ENCODE assay signal across 8 cellular contexts in the genomic region with DNA sequence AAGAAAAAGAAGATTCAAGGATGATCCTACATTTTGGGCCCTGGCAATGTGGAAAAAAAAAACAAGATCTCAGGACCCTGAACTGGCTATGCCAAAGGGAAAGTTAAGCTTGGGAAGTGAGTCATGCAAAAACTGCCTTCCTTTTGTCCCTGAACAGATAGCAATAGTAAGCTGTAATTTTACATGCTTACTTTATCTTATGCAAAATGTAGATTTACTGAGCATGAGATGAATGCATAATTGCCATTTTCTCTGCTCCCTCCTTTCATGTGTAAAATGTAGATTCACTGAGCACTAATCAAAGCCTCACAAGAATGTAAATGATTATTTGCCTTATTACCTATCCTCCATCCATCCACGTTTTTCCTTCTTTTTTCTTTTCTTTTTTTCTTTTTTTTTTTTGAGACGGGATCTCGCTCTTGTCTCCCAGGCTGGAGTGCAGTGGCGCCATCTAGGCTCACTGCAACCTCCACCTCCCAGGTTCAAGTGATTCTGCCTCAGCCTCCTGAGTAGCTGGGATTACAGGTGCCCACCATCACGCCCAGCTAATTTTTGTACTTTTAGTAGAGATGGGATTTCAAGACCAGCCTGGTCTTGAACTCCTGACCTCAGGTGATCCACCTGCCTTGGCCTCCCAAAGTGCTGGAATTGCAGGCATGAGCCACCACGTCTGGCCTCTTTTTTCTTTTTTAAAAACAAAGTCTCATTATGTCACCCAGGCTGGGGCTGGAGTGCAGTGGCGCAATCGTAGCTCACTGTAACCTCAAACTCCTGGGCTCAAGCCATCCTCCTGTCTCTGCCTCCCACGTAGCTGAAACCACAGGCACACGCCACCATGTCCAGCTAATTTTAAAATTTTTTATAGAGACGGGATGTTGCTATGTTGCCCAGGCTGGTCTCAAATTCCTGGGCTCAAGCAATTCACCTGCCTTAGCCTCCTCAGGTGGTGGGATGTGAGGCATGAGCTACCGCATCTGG.
DNase-seq lines count a peak whose midpoint lies in the region; ATAC-seq, FAIRE-seq and TF ChIP-seq lines count a peak whose summit lies in the region.
"Not testable (repeated sequence)": the region's sequence is repeated elsewhere in the genome, so short reads cannot be mapped to it uniquely, and the experiment has no call there.

No MANE protein-coding gene starts in this region.

- not testable (repeated sequence) for H3K9ac ChIP-seq in IMR-90 (ENCODE audit: low read depth, low read length); endothelial cell of umbilical vein (replicated peaks; ENCODE audit: extremely low read depth, insufficient read depth, low read length); neural progenitor cell

- H3K56ac ChIP-seq in IMR-90 (ENCODE audit: extremely low read depth, insufficient read depth, low read length) = not testable (repeated sequence)

- not testable (repeated sequence) for H3K4me3 ChIP-seq in A549; GM12875 (ENCODE audit: low read depth, low read length); IMR-90 (ENCODE audit: insufficient read depth, low read depth, low read length); Panc1 (ENCODE audit: low read depth in 2 of 2, low read length in 2 of 2); astrocyte of the cerebellum (ENCODE audit: low read depth, low read length); endothelial cell of umbilical vein (replicated peaks in 1 of 3; ENCODE audit: insufficient read depth in 1 of 3, low read depth in 1 of 3, low read length in 3 of 3); left ventricle myocardium inferior; neural progenitor cell

- intact Hi-C loops in IMR-90 (cut with micrococcal nuclease); Panc1 (cut with micrococcal nuclease; ENCODE audit: unreplicated experiment); endothelial cell of umbilical vein (cut with micrococcal nuclease); left ventricle myocardium inferior (cut with micrococcal nuclease): not testable (repeated sequence)

- not testable (repeated sequence) for H3K4me3 Mint-ChIP-seq in neural progenitor cell

- in situ Hi-C loops in IMR-90 (cut with MboI; ENCODE audit: low sequenced_read_pairs); Panc1 (cut with HindIII; ENCODE audit: low pct_unique_long_range_greater_than_20kb, low sequenced_read_pairs); astrocyte of the cerebellum (cut with HindIII; ENCODE audit: low sequenced_read_pairs): not testable (repeated sequence)

- H2AFZ ChIP-seq in IMR-90 (replicated peaks; ENCODE audit: low read length, poor library complexity); endothelial cell of umbilical vein (ENCODE audit: low read depth, low read length); neural progenitor cell (replicated peaks): not testable (repeated sequence)

- FAIRE-seq in A549 (lab: Jason Lieb, UNC) (peak; percentile 63), endothelial cell of umbilical vein (lab: Jason Lieb, UNC) (peak; percentile 77)

- not testable (repeated sequence) for H3K27me3 ChIP-seq in IMR-90 (ENCODE audit: control insufficient read depth, insufficient read depth, low read length); Panc1 (ENCODE audit: control insufficient read depth, insufficient read depth, low read length); endothelial cell of umbilical vein (ENCODE audit: control insufficient read depth in 2 of 2, insufficient read depth in 2 of 2, low read length in 2 of 2); left ventricle myocardium inferior (ENCODE audit: low read depth); neural progenitor cell

- H3K18ac ChIP-seq in IMR-90 (ENCODE audit: low read depth, low read length) = not testable (repeated sequence)

- BruUV-seq in IMR-90 (replicated peaks; lab: Mats Ljungman, UMichigan); Panc1 (replicated peaks; lab: Mats Ljungman, UMichigan); endothelial cell of umbilical vein (replicated peaks; lab: Mats Ljungman, UMichigan): not testable (repeated sequence)

- TF ChIP-seq CTCF in A549 (IDR thresholded peaks at IDR 0.05) = peak; percentile 38
- 0 out of 2 replicates have a peak, but pooled peaks have one; percentile 1 for TF ChIP-seq CTCF in GM12875 (IDR thresholded peaks at IDR 0.05; ENCODE audit: borderline replicate concordance, insufficient read depth, low read depth, low read length)
- 0 out of 2 replicates have a peak, but pooled peaks have one; percentile 4 for TF ChIP-seq CTCF in IMR-90 (conservative IDR thresholded peaks at IDR 0.05; ENCODE audit: low read depth, low read length)
- peak; percentile 68 for TF ChIP-seq CTCF in Panc1 (IDR thresholded peaks at IDR 0.05)
- TF ChIP-seq CTCF in astrocyte of the cerebellum (IDR thresholded peaks at IDR 0.05; ENCODE audit: low read depth, low read length, missing control alignments) = peak; percentile 22
- TF ChIP-seq CTCF in endothelial cell of umbilical vein (IDR thresholded peaks at IDR 0.05; ENCODE audit: extremely low read depth in 1 of 2, insufficient read depth in 1 of 2, low read depth in 1 of 2, low read length in 2 of 2) = peak; percentile 15 to 19
- TF ChIP-seq CTCF in left ventricle myocardium inferior (IDR thresholded peaks at IDR 0.05; ENCODE audit: borderline replicate concordance) = peak; percentile 4
- TF ChIP-seq CTCF in neural progenitor cell (IDR thresholded peaks at IDR 0.05) = peak; percentile 54

- H3K27me3 Mint-ChIP-seq in neural progenitor cell (ENCODE audit: insufficient read depth, low read depth) = peaks cover 10% of the 10 kb centered on the region

- not testable (repeated sequence) for TF ChIP-seq POLR2A in A549 (IDR thresholded peaks at IDR 0.05; ENCODE audit: low read length); IMR-90 (IDR thresholded peaks at IDR 0.05; ENCODE audit: low read depth, low read length); endothelial cell of umbilical vein (IDR thresholded peaks at IDR 0.05; ENCODE audit: low read depth, low read length)

- CTCF ChIA-PET in A549 (lab: Yijun Ruan, JAX) = interaction anchor here (0.7 to 1.7 kb wide), 6 partner anchors 8 to 253 kb away, joined by 3 to 5 read pairs (median 3); no protein-coding TSS in a partner anchor
- CTCF ChIA-PET in IMR-90 (lab: Yijun Ruan, JAX) = interaction anchor here (0.6 to 1.8 kb wide), 11 partner anchors 20 to 547 kb away, joined by 3 to 8 read pairs (median 4); no protein-coding TSS in a partner anchor
- CTCF ChIA-PET in Panc1 (lab: Charles Lee) = interaction anchor here (0.7 kb wide), 1 partner anchor 16 kb away, joined by 3 read pairs; no protein-coding TSS in a partner anchor
- CTCF ChIA-PET in endothelial cell of umbilical vein (lab: Charles Lee) = interaction anchor here (0.6 to 2.7 kb wide), 26 partner anchors 10 to 492 kb away, joined by 3 to 14 read pairs (median 4); no protein-coding TSS in a partner anchor

- not testable (repeated sequence) for H4K20me1 ChIP-seq in IMR-90 (ENCODE audit: insufficient read depth, low read length); endothelial cell of umbilical vein (replicated peaks; ENCODE audit: control insufficient read depth, extremely low read depth, insufficient read depth, low read length); neural progenitor cell (ENCODE audit: low read depth)

- H3K14ac ChIP-seq in IMR-90 (replicated peaks; ENCODE audit: low read depth, low read length) = not testable (repeated sequence)

- H3F3A ChIP-seq in neural progenitor cell (ENCODE audit: low read depth) = not testable (repeated sequence)

- ATAC-seq in A549, Panc1: not testable (repeated sequence)
- ATAC-seq in IMR-90 (ENCODE audit: low read depth) = peak; percentile 44; the same call in 1 of the 2 replicates

- H3K4me2 ChIP-seq in A549; IMR-90 (ENCODE audit: low read depth, low read length); endothelial cell of umbilical vein (ENCODE audit: insufficient read depth, low read length); neural progenitor cell: not testable (repeated sequence)

- not testable (repeated sequence) for H3K79me1 ChIP-seq in IMR-90 (ENCODE audit: low read depth in 1 of 2, low read length in 2 of 2)

- H3K27ac Mint-ChIP-seq in neural progenitor cell = not testable (repeated sequence)

- H2AK9ac ChIP-seq in IMR-90 (replicated peaks; ENCODE audit: low read depth, low read length, poor library complexity) = not testable (repeated sequence)

- not testable (repeated sequence) for H3K9me3 ChIP-seq in A549; IMR-90 (ENCODE audit: control insufficient read depth, insufficient read depth, low read length); Panc1 (ENCODE audit: control insufficient read depth, insufficient read depth, low read depth, low read length); endothelial cell of umbilical vein (replicated peaks; ENCODE audit: control insufficient read depth, insufficient read depth, low read length); left ventricle myocardium inferior (replicated peaks); neural progenitor cell (ENCODE audit: low read depth)

- not testable (repeated sequence) for H3K4ac ChIP-seq in IMR-90 (ENCODE audit: low read depth, low read length)

- not testable (repeated sequence) for H3K9me1 ChIP-seq in IMR-90 (ENCODE audit: insufficient read depth, low read length); endothelial cell of umbilical vein (replicated peaks; ENCODE audit: control insufficient read depth, extremely low read depth, insufficient read depth, low read length)

- not testable (repeated sequence) for H2AK5ac ChIP-seq in IMR-90 (ENCODE audit: low read depth, low read length)

- H2BK5ac ChIP-seq in IMR-90 (ENCODE audit: low read depth, low read length, poor library complexity, severe bottlenecking) = not testable (repeated sequence)

- not testable (repeated sequence) for H2BK120ac ChIP-seq in IMR-90 (ENCODE audit: low read depth, low read length)

- not testable (repeated sequence) for H3K9me3 Mint-ChIP-seq in neural progenitor cell

- dilution Hi-C loops in IMR-90 (cut with HindIII; ENCODE audit: low sequenced_read_pairs, unreplicated experiment); endothelial cell of umbilical vein (cut with MboI; ENCODE audit: extremely low pct_ligation_motif_present, low sequenced_read_pairs): not testable (repeated sequence)

- H4K91ac ChIP-seq in IMR-90 (ENCODE audit: insufficient read depth, low read depth, low read length) = not testable (repeated sequence)

- not testable (repeated sequence) for H3K23ac ChIP-seq in IMR-90 (ENCODE audit: low read depth, low read length)

- TF ChIP-seq EP300 in A549 (IDR thresholded peaks at IDR 0.05) = not testable (repeated sequence)

- not testable (repeated sequence) for H2BK20ac ChIP-seq in IMR-90 (ENCODE audit: low read depth, low read length)

- not testable (repeated sequence) for H4K8ac ChIP-seq in IMR-90 (ENCODE audit: low read depth in 2 of 2, low read length in 2 of 2)

- not testable (repeated sequence) for DNase-seq in A549 (ENCODE audit: low read depth in 1 of 2, low spot score in 1 of 2); Panc1 (ENCODE audit: low read depth, low spot score); left ventricle myocardium inferior; neural progenitor cell (ENCODE audit: low spot score)
- DNase-seq in IMR-90 (peak; percentile 42), astrocyte of the cerebellum (ENCODE audit: low read depth) (peak; percentile 54), endothelial cell of umbilical vein (ENCODE audit: low read depth, low spot score) (peak; percentile 63)

- H3K4me1 Mint-ChIP-seq in neural progenitor cell = peaks cover 21% of the 10 kb centered on the region

- not testable (repeated sequence) for H3K36me3 Mint-ChIP-seq in neural progenitor cell

- POLR2A ChIA-PET in A549 (lab: Yijun Ruan, JAX); IMR-90 (lab: Charles Lee; ENCODE audit: unreplicated experiment): not testable (repeated sequence)
- POLR2A ChIA-PET in Panc1 (lab: Charles Lee) = interaction anchor here (0.7 kb wide), 1 partner anchor 344 kb away, joined by 4 read pairs; no protein-coding TSS in a partner anchor
- POLR2A ChIA-PET in endothelial cell of umbilical vein (lab: Charles Lee) = interaction anchor here (0.7 kb wide), 1 partner anchor 95 kb away, joined by 5 read pairs; no protein-coding TSS in a partner anchor

- not testable (repeated sequence) for H3K27ac ChIP-seq in A549; IMR-90 (ENCODE audit: insufficient read depth, low read length); Panc1 (ENCODE audit: low read length); endothelial cell of umbilical vein (ENCODE audit: insufficient read depth, low read depth, low read length); left ventricle myocardium inferior (replicated peaks); neural progenitor cell

- TF ChIP-seq RAD21 in A549 (conservative IDR thresholded peaks at IDR 0.05 in 1 of 2, IDR thresholded peaks at IDR 0.05 in 1 of 2) = peak in 1 of 2 experiments; percentile 43; a peak in 2 of 5 replicates
- TF ChIP-seq RAD21 in IMR-90 (IDR thresholded peaks at IDR 0.05; ENCODE audit: low read length) = not testable (repeated sequence)

- not testable (repeated sequence) for H3K4me1 ChIP-seq in A549; IMR-90 (ENCODE audit: control insufficient read depth, insufficient read depth, low read length); Panc1 (ENCODE audit: control insufficient read depth, insufficient read depth, low read length); endothelial cell of umbilical vein (ENCODE audit: control insufficient read depth, extremely low read depth, insufficient read depth, low read length); neural progenitor cell
- H3K4me1 ChIP-seq in left ventricle myocardium inferior = peaks cover 13% of the 10 kb centered on the region

- WGBS in A549 (ENCODE audit: missing lambda C conversion rate) = 73% methylated on average over 12 of the region's 12 CpGs
- WGBS in IMR-90 (ENCODE audit: extremely low coverage in 2 of 2, insufficient read length in 1 of 2), 2 experiments = 80% methylated on average over 1 of the region's 12 CpGs; no CpG with 5 or more reads in 1 of the 2 experiments

- not testable (repeated sequence) for H2BK15ac ChIP-seq in IMR-90 (ENCODE audit: low read depth, low read length)

- not testable (repeated sequence) for H4K5ac ChIP-seq in IMR-90 (ENCODE audit: low read depth, low read length)

- not testable (repeated sequence) for H3K79me2 ChIP-seq in endothelial cell of umbilical vein (ENCODE audit: control insufficient read depth, insufficient read depth, low read length); neural progenitor cell (ENCODE audit: low read depth)

- H3K36me3 ChIP-seq in IMR-90 (ENCODE audit: control insufficient read depth, insufficient read depth, low read length); Panc1 (ENCODE audit: control insufficient read depth, insufficient read depth, low read length); endothelial cell of umbilical vein (ENCODE audit: control insufficient read depth in 2 of 2, extremely low read depth in 1 of 2, insufficient read depth in 2 of 2, low read length in 2 of 2); left ventricle myocardium inferior; neural progenitor cell: not testable (repeated sequence)

Comparison
In these comparisons a context has a peak if more than half of its experiments do, and no peak if none do; other contexts are left out.
1. CTCF ChIP-seq: peak in every context shown above with its lines; median percentile 68 in Panc1; 54 in neural progenitor cell; 38 in A549; 22 in astrocyte of the cerebellum; 17 in endothelial cell of umbilical vein; 4 in IMR-90; 4 in left ventricle myocardium inferior; 1 in GM12875.